ENCODE assay signal across 1 cellular context in genomic region chr20:62031462-62032092, GRCh38.
TF ChIP-seq lines count a peak whose summit lies in the region.

No MANE protein-coding gene starts in this region.

TF ChIP-seq in GM23338, 12 proteins besides CTCF, POLR2A, EP300 and RAD21 (continued from another document):
- TF ChIP-seq EZH2 (IDR thresholded peaks at IDR 0.05; ENCODE audit: low read depth, unreplicated experiment): no peak
- TF ChIP-seq ZNF331 (CRISPR knock-in tag; IDR thresholded peaks at IDR 0.05; ENCODE audit: low read depth): no peak
- no peak for TF ChIP-seq ZNF114 (CRISPR knock-in tag; IDR thresholded peaks at IDR 0.05)
- no peak for TF ChIP-seq JUNB (IDR thresholded peaks at IDR 0.05; ENCODE audit: unreplicated experiment)
- TF ChIP-seq CREB1 (CRISPR knock-in tag; IDR thresholded peaks at IDR 0.05; ENCODE audit: low read depth): no peak
- no peak for TF ChIP-seq EZH2phosphoT487 (IDR thresholded peaks at IDR 0.05; ENCODE audit: unreplicated experiment)
- no peak for TF ChIP-seq ZNF462 (CRISPR knock-in tag; IDR thresholded peaks at IDR 0.05)
- no peak for TF ChIP-seq STAT1 (IDR thresholded peaks at IDR 0.05; ENCODE audit: unreplicated experiment)
- no peak for TF ChIP-seq REST (IDR thresholded peaks at IDR 0.05; ENCODE audit: unreplicated experiment)
